In genomic region chr4:97374526-97374925, GRCh38 we compare ENCODE assay signal across 34 cellular contexts.
"Had no signal": no experiment of that assay in that cellular context is flagged by ENCODE, and none has a peak within 500 bp of the region (broad histone marks: within the 10 kb centered on the region; RNA-seq: fewer than 3 reads in every experiment).

No MANE protein-coding gene starts in this region.

- FAIRE-seq: bronchial epithelial cell had no signal

- H3K4me1 Mint-ChIP-seq: activated CD4-positive, alpha-beta memory T cell treated with anti-CD3 and anti-CD28 coated beads, Interleukin-2, amount 10 ng/mL, durations not matched to agents 7 days and 5 days; activated CD4-positive, alpha-beta T cell treated with anti-CD3 and anti-CD28 coated beads, Interleukin-2, amount 10 ng/mL, durations not matched to agents 7 days and 5 days; activated T-helper 17 cell treated with anti-CD3 and anti-CD28 coated beads, Interleukin-2, amount 50 U/mL, for 72 hours; central memory CD8-positive, alpha-beta T cell; endodermal cell; T-cell; T-helper 17 cell had no signal

- H3K4me1 ChIP-seq: foreskin keratinocyte, gastrocnemius medialis, heart right ventricle had no signal

- H3K27ac ChIP-seq: brain microvascular endothelial cell, coronary artery, dorsolateral prefrontal cortex, foreskin keratinocyte, gastrocnemius medialis, heart right ventricle, VCaP had no signal

- H3K9me3 ChIP-seq: gastrocnemius medialis had no signal

- H3K4me3 ChIP-seq: coronary artery, dorsolateral prefrontal cortex, gastrocnemius medialis, heart right ventricle had no signal

- H3K27me3 Mint-ChIP-seq: activated CD4-positive, alpha-beta memory T cell treated with anti-CD3 and anti-CD28 coated beads, Interleukin-2, amount 10 ng/mL, durations not matched to agents 7 days and 5 days; activated CD4-positive, alpha-beta T cell treated with anti-CD3 and anti-CD28 coated beads, Interleukin-2, amount 10 ng/mL, durations not matched to agents 7 days and 5 days; activated naive CD8-positive, alpha-beta T cell; activated T-helper 17 cell treated with anti-CD3 and anti-CD28 coated beads, Interleukin-2, amount 50 U/mL, for 72 hours; central memory CD8-positive, alpha-beta T cell; dendritic cell treated with granulocyte-macrophage colony-stimulating factor and Interleukin-4, amounts not matched to agents 40 ng/mL and 50 ng/mL, for 4 days; T-cell; T-helper 17 cell had no signal

- DNase-seq: activated CD4-positive, alpha-beta memory T cell treated with anti-CD3 and anti-CD28 coated beads, Interleukin-2, amount 10 ng/mL, durations not matched to agents 7 days and 5 days; activated CD4-positive, alpha-beta T cell treated with anti-CD3 and anti-CD28 coated beads for 1 hour; activated CD4-positive, alpha-beta T cell treated with anti-CD3 and anti-CD28 coated beads for 4 hours; activated CD4-positive, alpha-beta T cell treated with anti-CD3 and anti-CD28 coated beads, Interleukin-2, amount 10 ng/mL, durations not matched to agents 7 days and 5 days; activated CD4-positive, alpha-beta T cell treated with anti-CD3 and anti-CD28 coated beads, Interleukin-2, amount 50 U/mL, for 4 hours; activated CD8-positive, alpha-beta memory T cell treated with anti-CD3 and anti-CD28 coated beads, Interleukin-2, amount 50 U/mL, for 48 hours; activated effector memory CD4-positive, alpha-beta T cell treated with Interleukin-2 at 50 U/mL for 16 hours; activated gamma-delta T cell treated with Interleukin-2 at 50 U/mL for 16 hours; activated naive CD4-positive, alpha-beta T cell treated with anti-CD3 and anti-CD28 coated beads, Interleukin-2, amount 50 U/mL, for 16 hours; activated naive CD4-positive, alpha-beta T cell treated with Interleukin-2 at 50 U/mL for 16 hours; activated T-cell treated with anti-CD3 and anti-CD28 coated beads for 4 hours; activated T-cell treated with anti-CD3 and anti-CD28 coated beads, Interleukin-2, amount 50 U/mL, for 4 hours; amniotic stem cell; anterior cingulate cortex; brain microvascular endothelial cell; dorsolateral prefrontal cortex; effector memory CD4-positive, alpha-beta T cell; endodermal cell; foreskin keratinocyte; gastrocnemius medialis; heart right ventricle; SW 1271; T-cell; T-helper 17 cell; T1000 had no signal

- H3K27me3 ChIP-seq: brain microvascular endothelial cell, dorsolateral prefrontal cortex, foreskin keratinocyte, gastrocnemius medialis, heart right ventricle had no signal

- H3K36me3 Mint-ChIP-seq: activated naive CD8-positive, alpha-beta T cell; T-cell had no signal

- H3K27ac Mint-ChIP-seq: activated CD4-positive, alpha-beta memory T cell treated with anti-CD3 and anti-CD28 coated beads, Interleukin-2, amount 10 ng/mL, durations not matched to agents 7 days and 5 days; activated CD4-positive, alpha-beta T cell treated with anti-CD3 and anti-CD28 coated beads, Interleukin-2, amount 10 ng/mL, durations not matched to agents 7 days and 5 days; activated naive CD8-positive, alpha-beta T cell; activated T-helper 17 cell treated with anti-CD3 and anti-CD28 coated beads, Interleukin-2, amount 50 U/mL, for 72 hours; dendritic cell treated with granulocyte-macrophage colony-stimulating factor and Interleukin-4, amounts not matched to agents 40 ng/mL and 50 ng/mL, for 4 days; endodermal cell; T-cell; T-helper 17 cell; T-helper 2 cell treated with Interferon-gamma antibody and Interleukin-4, amounts not matched to agents 5 μg/mL and 100 μg/mL, for 36 hours; WTC11 had no signal

- H3K9me3 Mint-ChIP-seq: activated CD4-positive, alpha-beta memory T cell treated with anti-CD3 and anti-CD28 coated beads, Interleukin-2, amount 10 ng/mL, durations not matched to agents 7 days and 5 days had no signal

- H3K36me3 ChIP-seq: brain microvascular endothelial cell, gastrocnemius medialis, heart right ventricle had no signal

- H3K4me3 Mint-ChIP-seq: activated CD4-positive, alpha-beta memory T cell treated with anti-CD3 and anti-CD28 coated beads, Interleukin-2, amount 10 ng/mL, durations not matched to agents 7 days and 5 days; activated CD4-positive, alpha-beta T cell treated with anti-CD3 and anti-CD28 coated beads, Interleukin-2, amount 10 ng/mL, durations not matched to agents 7 days and 5 days; activated naive CD8-positive, alpha-beta T cell; activated T-cell treated with anti-CD3 and anti-CD28 coated beads, Interleukin-2, amount 50 U/mL, for 4 hours; activated T-helper 17 cell treated with anti-CD3 and anti-CD28 coated beads, Interleukin-2, amount 50 U/mL, for 72 hours; central memory CD8-positive, alpha-beta T cell; dendritic cell treated with granulocyte-macrophage colony-stimulating factor and Interleukin-4, amounts not matched to agents 40 ng/mL and 50 ng/mL, for 4 days; endodermal cell; T-cell; T-helper 17 cell; T-helper 2 cell treated with Interferon-gamma antibody and Interleukin-4, amounts not matched to agents 5 μg/mL and 100 μg/mL, for 36 hours; WTC11 had no signal
